7 cellular contexts compared by ENCODE assay signal in genomic region chr2:10005870-10006247, GRCh38. TPM values are rescaled to one million over a fixed set of nuclear protein-coding genes. Genes with fewer than 3 reads are reported as not detected.
DNase-seq lines count a peak whose midpoint lies in the region; ATAC-seq, FAIRE-seq and TF ChIP-seq lines count a peak whose summit lies in the region.
"Not testable (repeated sequence)": the region's sequence is repeated elsewhere in the genome, so short reads cannot be mapped to it uniquely, and the experiment has no call there.
"Had no signal": no experiment of that assay in that cellular context is flagged by ENCODE, and none has a peak within 500 bp of the region (broad histone marks: within the 10 kb centered on the region; RNA-seq: fewer than 3 reads in every experiment).

No MANE protein-coding gene starts in this region.

- H3K27ac Mint-ChIP-seq in CD4-positive, CD25-positive, alpha-beta regulatory T cell, result peak overlapping the region in 2 of 3 donors; percentile 6 to 47
- H3K27ac Mint-ChIP-seq in WTC11, result not testable (repeated sequence)

- BruUV-seq in K562 (replicated peaks; lab: Mats Ljungman, UMichigan); HepG2 (replicated peaks; lab: Mats Ljungman, UMichigan): not testable (repeated sequence)

- not testable (repeated sequence) for DNase-seq in CD4-positive, CD25-positive, alpha-beta regulatory T cell; WTC11 (ENCODE audit: low spot score); K562 (ENCODE audit: extremely low read depth in 1 of 4, low spot score in 3 of 4); HepG2 (ENCODE audit: low spot score); thoracic aorta (ENCODE audit: low spot score)

- not testable (repeated sequence) for H2AFZ ChIP-seq in K562 (ENCODE audit: low read depth, low read length); HepG2 (ENCODE audit: low read length); parathyroid adenoma

- in situ Hi-C loops in K562 (cut with MboI); HepG2 (cut with HindIII; ENCODE audit: extremely low pct_ligation_motif_present, low pct_unique_long_range_greater_than_20kb): not testable (repeated sequence)

- POLR2A ChIA-PET in WTC11 (lab: Charles Lee), result not testable (repeated sequence)
- POLR2A ChIA-PET in K562 (lab: Yijun Ruan, JAX) (interaction anchor here (1.4 kb wide), 1 partner anchor 22 kb away, joined by 3 read pairs; no protein-coding TSS in a partner anchor), HepG2 (lab: Yijun Ruan, JAX) (interaction anchor here (1.0 to 1.3 kb wide), 2 partner anchors 11 to 23 kb away, joined by 3 read pairs; no protein-coding TSS in a partner anchor)

- FAIRE-seq in K562 (lab: Jason Lieb, UNC); HepG2 (lab: Jason Lieb, UNC): not testable (repeated sequence)

- not testable (repeated sequence) for H3K9me1 ChIP-seq in K562 (ENCODE audit: control insufficient read depth, insufficient read depth, low read length)

- H3K27me3 ChIP-seq in CD4-positive, CD25-positive, alpha-beta regulatory T cell (ENCODE audit: control insufficient read depth, insufficient read depth, low read length); K562 (ENCODE audit: control insufficient read depth in 2 of 2, insufficient read depth in 2 of 2, low read length in 2 of 2); HepG2 (ENCODE audit: control insufficient read depth in 1 of 2, insufficient read depth in 2 of 2, low read length in 2 of 2); parathyroid adenoma (ENCODE audit: control insufficient read depth, insufficient read depth, low read length); thoracic aorta (replicated peaks; ENCODE audit: insufficient read depth): not testable (repeated sequence)

- H3K9me3 ChIP-seq in CD4-positive, CD25-positive, alpha-beta regulatory T cell (ENCODE audit: control insufficient read depth in 2 of 2, low read length in 2 of 2); K562 (replicated peaks; ENCODE audit: control insufficient read depth, insufficient read depth, low read depth, low read length); HepG2 (ENCODE audit: low read length); parathyroid adenoma (ENCODE audit: control insufficient read depth, low read length); thoracic aorta: not testable (repeated sequence)

- not testable (repeated sequence) for TF ChIP-seq RAD21 in K562 (CRISPR knock-in tag; conservative IDR thresholded peaks at IDR 0.05 in 1 of 2, IDR thresholded peaks at IDR 0.05 in 1 of 2); HepG2 (CRISPR knock-in tag; IDR thresholded peaks at IDR 0.05)

- H3K79me2 ChIP-seq in K562 (ENCODE audit: control insufficient read depth, insufficient read depth, low read length); HepG2 (ENCODE audit: insufficient read depth, low read length); parathyroid adenoma: not testable (repeated sequence)

- not testable (repeated sequence) for H3K4me3 ChIP-seq in CD4-positive, CD25-positive, alpha-beta regulatory T cell (ENCODE audit: low read depth, low read length); K562; HepG2 (replicated peaks in 1 of 3; ENCODE audit: insufficient read depth in 1 of 3, low read depth in 2 of 3, low read length in 3 of 3); parathyroid adenoma (ENCODE audit: low read depth, low read length)
- peak overlapping the region; percentile 56 for H3K4me3 ChIP-seq in thoracic aorta

- peaks cover 15% of the 10 kb centered on the region for H3K4me1 ChIP-seq in CD4-positive, CD25-positive, alpha-beta regulatory T cell (ENCODE audit: control insufficient read depth, insufficient read depth, low read length, poor library complexity, severe bottlenecking)
- H3K4me1 ChIP-seq in K562 (replicated peaks in 1 of 2; ENCODE audit: control insufficient read depth in 2 of 2, insufficient read depth in 2 of 2, low read length in 2 of 2) (peaks cover 8 to 34% of the 10 kb centered on the region in 2 experiments), HepG2 (ENCODE audit: insufficient read depth, low read length) (peaks cover 27% of the 10 kb centered on the region), parathyroid adenoma (peaks cover 40% of the 10 kb centered on the region), thoracic aorta (ENCODE audit: control insufficient read depth in 1 of 2, low read depth in 2 of 2) (peaks cover 12 to 48% of the 10 kb centered on the region in 2 donors)

- H3K9ac ChIP-seq in K562 (ENCODE audit: insufficient read depth in 1 of 2, low read depth in 2 of 2, low read length in 2 of 2); HepG2 (ENCODE audit: insufficient read depth, low read depth, low read length); parathyroid adenoma: not testable (repeated sequence)

- WGBS in K562 (ENCODE audit: insufficient coverage, low coverage, missing lambda C conversion rate), result 76% methylated on average over 8 of the region's 8 CpGs
- 80% methylated on average over 8 of the region's 8 CpGs for WGBS in HepG2 (ENCODE audit: low lambda C conversion rate)

- H3K4me1 Mint-ChIP-seq in CD4-positive, CD25-positive, alpha-beta regulatory T cell, result peaks cover 6 to 25% (median 16%) of the 10 kb centered on the region in 4 donors
- H3K4me1 Mint-ChIP-seq in WTC11, result not testable (repeated sequence)

- not testable (repeated sequence) for H4K20me1 ChIP-seq in K562 (replicated peaks; ENCODE audit: control insufficient read depth, insufficient read depth, low read length); HepG2 (ENCODE audit: insufficient read depth, low read length)

- H3K36me3 Mint-ChIP-seq in CD4-positive, CD25-positive, alpha-beta regulatory T cell; WTC11: not testable (repeated sequence)

- not testable (repeated sequence) for H3K4me2 ChIP-seq in K562 (ENCODE audit: insufficient read depth, low read length); HepG2 (ENCODE audit: low read depth, low read length); parathyroid adenoma (ENCODE audit: low read length)

- not testable (repeated sequence) for H3K9me3 Mint-ChIP-seq in CD4-positive, CD25-positive, alpha-beta regulatory T cell; WTC11

- TF ChIP-seq EP300 in K562 (IDR thresholded peaks at IDR 0.05; ENCODE audit: low read length); HepG2 (IDR thresholded peaks at IDR 0.05; ENCODE audit: low read depth in 2 of 2, low read length in 2 of 2); HepG2 (CRISPR knock-in tag; IDR thresholded peaks at IDR 0.05; ENCODE audit: borderline replicate concordance): not testable (repeated sequence)

- H3K4me3 Mint-ChIP-seq in CD4-positive, CD25-positive, alpha-beta regulatory T cell; WTC11: not testable (repeated sequence)

- not testable (repeated sequence) for TF ChIP-seq CTCF in WTC11 (IDR thresholded peaks at IDR 0.05); K562 (IDR thresholded peaks at IDR 0.05 in 2 of 3, conservative IDR thresholded peaks at IDR 0.05 in 1 of 3; ENCODE audit: insufficient read depth in 2 of 3, low read depth in 1 of 3, low read length in 3 of 3); HepG2 (CRISPR knock-in tag; IDR thresholded peaks at IDR 0.05); parathyroid adenoma (IDR thresholded peaks at IDR 0.05); thoracic aorta (IDR thresholded peaks at IDR 0.05)

- not testable (repeated sequence) for H3K27ac ChIP-seq in CD4-positive, CD25-positive, alpha-beta regulatory T cell (ENCODE audit: insufficient read depth, low read length, poor library complexity, severe bottlenecking); K562 (ENCODE audit: extremely low read depth, low read depth, low read length); HepG2 (ENCODE audit: extremely low read length, insufficient read depth, low read length); thoracic aorta
- peak overlapping the region; percentile 94 for H3K27ac ChIP-seq in parathyroid adenoma

- intact Hi-C loops in K562 (cut with micrococcal nuclease); HepG2 (cut with micrococcal nuclease; ENCODE audit: unreplicated experiment): not testable (repeated sequence)

- ATAC-seq in CD4-positive, CD25-positive, alpha-beta regulatory T cell (ENCODE audit: low read depth in 2 of 2); WTC11; K562; HepG2; thoracic aorta (ENCODE audit: insufficient number of reproducible peaks, low FRiP score, low read depth): not testable (repeated sequence)

- not testable (repeated sequence) for TF ChIP-seq POLR2A in K562 (conservative IDR thresholded peaks at IDR 0.05); HepG2 (IDR thresholded peaks at IDR 0.05; ENCODE audit: insufficient read depth in 1 of 2, low read depth in 2 of 2, low read length in 2 of 2)

- CTCF ChIA-PET in WTC11 (lab: Charles Lee), result interaction anchor here (0.8 to 1.8 kb wide), 3 partner anchors 22 to 206 kb away, joined by 3 to 9 read pairs (median 5); no protein-coding TSS in a partner anchor
- CTCF ChIA-PET in K562 (lab: Yijun Ruan, JAX; ENCODE audit: low intra/inter-chr PET ratio); HepG2 (lab: Yijun Ruan, JAX; ENCODE audit: low intra/inter-chr PET ratio, low total read pairs): not testable (repeated sequence)

- not testable (repeated sequence) for H3K36me3 ChIP-seq in CD4-positive, CD25-positive, alpha-beta regulatory T cell (ENCODE audit: control insufficient read depth, insufficient read depth, low read length); K562 (ENCODE audit: control insufficient read depth, insufficient read depth, low read length); HepG2 (replicated peaks in 1 of 2; ENCODE audit: control insufficient read depth in 1 of 2, insufficient read depth in 2 of 2, low read length in 2 of 2); parathyroid adenoma (ENCODE audit: control insufficient read depth, insufficient read depth, low read length); thoracic aorta

- not testable (repeated sequence) for H3K27me3 Mint-ChIP-seq in CD4-positive, CD25-positive, alpha-beta regulatory T cell; WTC11 (ENCODE audit: low read depth)

RNA-seq across cellular contexts. Expression of gene KLF11, which starts 37.5 kb away (rescaled TPM):
- 38.9 TPM for total RNA-seq in CD4-positive, CD25-positive, alpha-beta regulatory T cell
- 10 to 100 TPM in 2 of 4 donors, 1 to 10 TPM in 2; 5.9 to 22.3 (median 8.9) TPM for polyA plus RNA-seq in CD4-positive, CD25-positive, alpha-beta regulatory T cell
- total RNA-seq in WTC11 (2021) (8.8 to 14.4 TPM (median 13.7 TPM) in 3 replicates), K562 (2014; rRNA removed) (5.6 and 8.7 TPM in 2 replicates), K562 (2014; rRNA removed; fragmentation: Illumina TruSeq; extraction: Trizol) (6.1 and 6.5 TPM in 2 replicates), K562 (2015; rRNA removed; fragmentation: Illumina TruSeq; extraction: Trizol) (6.7 and 7.1 TPM in 2 replicates), K562 (2021) (13.1 and 13.4 TPM in 2 replicates), HepG2 (2016; rRNA removed; fragmentation: Illumina TruSeq; extraction: Trizol) (2.5 and 3.1 TPM in 2 replicates), thoracic aorta (10 to 100 TPM; 14.4 to 20.0 TPM)
- total RNA-seq in K562 (2011; cell fraction: chromatin; rRNA removed; ENCODE audit: low replicate concordance), result 14.2 and 14.4 TPM in 2 replicates
- 11.3 and 12.0 TPM in 2 replicates for total RNA-seq in K562 (2011; cell fraction: nucleolus; rRNA removed)
- total RNA-seq in K562 (2011; cell fraction: nucleoplasm; rRNA removed), result 14.4 and 15.9 TPM in 2 replicates
- polyA plus RNA-seq in K562 (2011; rRNA removed) (11.4 and 19.6 TPM in 2 replicates), K562 (2014; fragmentation: Illumina TruSeq; extraction: Trizol) (10.7 and 10.8 TPM in 2 replicates), K562 (2014; fragmentation: Nextera tagmentation; extraction: Ambion mirVana) (1 to 10 TPM; 2.1 to 3.0 TPM), K562 (2014; rRNA removed) (6.2 and 6.5 TPM in 2 replicates), HepG2 (2011; rRNA removed) (11.8 and 16.9 TPM in 2 replicates)
- polyA plus RNA-seq in K562 (2011; cell fraction: cytosol; rRNA removed), result 7.0 and 9.5 TPM in 2 replicates
- polyA plus RNA-seq in K562 (2011; cell fraction: nucleus; rRNA removed), result 12.5 and 13.4 TPM in 2 replicates
- 5.1 and 7.4 TPM in 2 replicates for polyA plus RNA-seq in K562 (2012)
- polyA minus RNA-seq in K562 (2011; rRNA and poly(A)+ RNA removed), result 11.9 and 14.6 TPM in 2 replicates
- polyA minus RNA-seq in K562 (2011; cell fraction: cytosol; rRNA and poly(A)+ RNA removed), result 7.5 and 8.1 TPM in 2 replicates
- polyA minus RNA-seq in K562 (2011; cell fraction: nucleus; rRNA and poly(A)+ RNA removed), result 4.7 and 8.6 TPM in 2 replicates
- 0.53 and 0.71 TPM in 2 replicates for total RNA-seq in HepG2 (2016; cell fraction: cytosol; rRNA removed; fragmentation: Illumina TruSeq; extraction: Trizol; ENCODE audit: low read depth)
- 2.6 and 2.9 TPM in 2 replicates for total RNA-seq in HepG2 (2016; cell fraction: insoluble cytoplasmic fraction; rRNA removed; fragmentation: Illumina TruSeq; extraction: Trizol)
- total RNA-seq in HepG2 (2016; cell fraction: membrane; rRNA removed; fragmentation: Illumina TruSeq; extraction: Trizol), result 3.0 and 3.1 TPM in 2 replicates
- 2.7 and 3.1 TPM in 2 replicates for total RNA-seq in HepG2 (2016; cell fraction: nucleus; rRNA removed; fragmentation: Illumina TruSeq; extraction: Trizol)
- polyA plus RNA-seq in HepG2 (2011; cell fraction: cytosol; rRNA removed), result 5.0 and 9.2 TPM in 2 replicates
- 5.8 and 9.5 TPM in 2 replicates for polyA plus RNA-seq in HepG2 (2011; cell fraction: nucleus; rRNA removed)
- 8.7 and 11.2 TPM in 2 replicates for polyA plus RNA-seq in HepG2 (2012)
- 0.48 and 0.57 TPM in 2 replicates for polyA plus RNA-seq in HepG2 (2016; cell fraction: cytosol; fragmentation: Illumina TruSeq; extraction: Trizol; ENCODE audit: low read depth)
- 2.9 and 3.2 TPM in 2 replicates for polyA plus RNA-seq in HepG2 (2016; cell fraction: insoluble cytoplasmic fraction; fragmentation: Illumina TruSeq; extraction: Trizol; ENCODE audit: low read depth)
- polyA plus RNA-seq in HepG2 (2016; cell fraction: membrane; fragmentation: Illumina TruSeq; extraction: Trizol; ENCODE audit: low read depth), result 1.8 and 2.0 TPM in 2 replicates
- polyA plus RNA-seq in HepG2 (2016; cell fraction: nucleus; fragmentation: Illumina TruSeq; extraction: Trizol; ENCODE audit: insufficient read depth, low read depth), result 4.8 and 5.6 TPM in 2 replicates
- polyA minus RNA-seq in HepG2 (2011; rRNA and poly(A)+ RNA removed; ENCODE audit: low replicate concordance), result 22.9 and 78.5 TPM in 2 replicates
- polyA minus RNA-seq in HepG2 (2011; cell fraction: cytosol; rRNA and poly(A)+ RNA removed), result 5.3 and 10.4 TPM in 2 replicates
- polyA minus RNA-seq in HepG2 (2011; cell fraction: nucleus; rRNA and poly(A)+ RNA removed), result 7.1 and 10.8 TPM in 2 replicates

RNA-seq across cellular contexts. Expression of gene GRHL1, which starts 54.4 kb away (rescaled TPM):
- 1.8 TPM for total RNA-seq in CD4-positive, CD25-positive, alpha-beta regulatory T cell
- under 1 TPM in 3 of 4 donors, not detected in 1; 0.06 to 0.37 (median 0.11) TPM for polyA plus RNA-seq in CD4-positive, CD25-positive, alpha-beta regulatory T cell
- total RNA-seq in WTC11 (2021) (2.7 to 5.0 TPM (median 4.7 TPM) in 3 replicates), K562 (2014; rRNA removed) (4.2 and 4.5 TPM in 2 replicates), K562 (2014; rRNA removed; fragmentation: Illumina TruSeq; extraction: Trizol) (5.1 and 5.4 TPM in 2 replicates), K562 (2015; rRNA removed; fragmentation: Illumina TruSeq; extraction: Trizol) (3.2 and 3.4 TPM in 2 replicates), K562 (2021) (4.6 and 5.5 TPM in 2 replicates), HepG2 (2016; rRNA removed; fragmentation: Illumina TruSeq; extraction: Trizol) (10.6 and 12.0 TPM in 2 replicates), thoracic aorta (1 to 10 TPM in 1 of 2 donors, under 1 TPM in 1; 0.41 to 9.5 TPM)
- 15.0 and 18.7 TPM in 2 replicates for total RNA-seq in K562 (2011; cell fraction: chromatin; rRNA removed; ENCODE audit: low replicate concordance)
- 7.2 and 9.7 TPM in 2 replicates for total RNA-seq in K562 (2011; cell fraction: nucleolus; rRNA removed)
- 10.6 and 15.3 TPM in 2 replicates for total RNA-seq in K562 (2011; cell fraction: nucleoplasm; rRNA removed)
- polyA plus RNA-seq in K562 (2011; rRNA removed) (6.1 and 6.5 TPM in 2 replicates), K562 (2014; fragmentation: Illumina TruSeq; extraction: Trizol) (4.4 and 5.0 TPM in 2 replicates), K562 (2014; fragmentation: Nextera tagmentation; extraction: Ambion mirVana) (1 to 10 TPM; 1.7 to 1.9 TPM), K562 (2014; rRNA removed) (4.7 and 5.8 TPM in 2 replicates), HepG2 (2011; rRNA removed) (9.3 and 13.5 TPM in 2 replicates)
- polyA plus RNA-seq in K562 (2011; cell fraction: cytosol; rRNA removed), result 1.2 and 3.5 TPM in 2 replicates
- polyA plus RNA-seq in K562 (2011; cell fraction: nucleus; rRNA removed), result 18.4 and 19.2 TPM in 2 replicates
- polyA plus RNA-seq in K562 (2012), result 2.1 and 7.1 TPM in 2 replicates
- polyA minus RNA-seq in K562 (2011; rRNA and poly(A)+ RNA removed), result 9.8 and 10.6 TPM in 2 replicates
- 2.2 and 2.6 TPM in 2 replicates for polyA minus RNA-seq in K562 (2011; cell fraction: cytosol; rRNA and poly(A)+ RNA removed)
- polyA minus RNA-seq in K562 (2011; cell fraction: nucleus; rRNA and poly(A)+ RNA removed), result 9.3 and 13.6 TPM in 2 replicates
- total RNA-seq in HepG2 (2016; cell fraction: cytosol; rRNA removed; fragmentation: Illumina TruSeq; extraction: Trizol; ENCODE audit: low read depth), result 5.6 and 8.3 TPM in 2 replicates
- 10.0 and 12.7 TPM in 2 replicates for total RNA-seq in HepG2 (2016; cell fraction: insoluble cytoplasmic fraction; rRNA removed; fragmentation: Illumina TruSeq; extraction: Trizol)
- total RNA-seq in HepG2 (2016; cell fraction: membrane; rRNA removed; fragmentation: Illumina TruSeq; extraction: Trizol), result 5.3 and 6.5 TPM in 2 replicates
- 19.5 and 21.6 TPM in 2 replicates for total RNA-seq in HepG2 (2016; cell fraction: nucleus; rRNA removed; fragmentation: Illumina TruSeq; extraction: Trizol)
- polyA plus RNA-seq in HepG2 (2011; cell fraction: cytosol; rRNA removed), result 4.2 and 6.2 TPM in 2 replicates
- 25.1 and 30.9 TPM in 2 replicates for polyA plus RNA-seq in HepG2 (2011; cell fraction: nucleus; rRNA removed)
- 7.4 and 11.8 TPM in 2 replicates for polyA plus RNA-seq in HepG2 (2012)
- 0.66 and 1.2 TPM in 2 replicates for polyA plus RNA-seq in HepG2 (2016; cell fraction: cytosol; fragmentation: Illumina TruSeq; extraction: Trizol; ENCODE audit: low read depth)
- polyA plus RNA-seq in HepG2 (2016; cell fraction: insoluble cytoplasmic fraction; fragmentation: Illumina TruSeq; extraction: Trizol; ENCODE audit: low read depth), result 8.6 and 8.8 TPM in 2 replicates
- polyA plus RNA-seq in HepG2 (2016; cell fraction: membrane; fragmentation: Illumina TruSeq; extraction: Trizol; ENCODE audit: low read depth), result 1.7 and 1.9 TPM in 2 replicates
- polyA plus RNA-seq in HepG2 (2016; cell fraction: nucleus; fragmentation: Illumina TruSeq; extraction: Trizol; ENCODE audit: insufficient read depth, low read depth), result 24.2 and 25.3 TPM in 2 replicates
- 9.4 and 18.5 TPM in 2 replicates for polyA minus RNA-seq in HepG2 (2011; rRNA and poly(A)+ RNA removed; ENCODE audit: low replicate concordance)
- polyA minus RNA-seq in HepG2 (2011; cell fraction: cytosol; rRNA and poly(A)+ RNA removed), result 4.8 and 5.4 TPM in 2 replicates
- polyA minus RNA-seq in HepG2 (2011; cell fraction: nucleus; rRNA and poly(A)+ RNA removed), result 36.2 and 51.6 TPM in 2 replicates
- polyA plus RNA-seq: CD14-positive monocyte had no signal
